ENCODE assay signal across 8 cellular contexts in the genomic region with DNA sequence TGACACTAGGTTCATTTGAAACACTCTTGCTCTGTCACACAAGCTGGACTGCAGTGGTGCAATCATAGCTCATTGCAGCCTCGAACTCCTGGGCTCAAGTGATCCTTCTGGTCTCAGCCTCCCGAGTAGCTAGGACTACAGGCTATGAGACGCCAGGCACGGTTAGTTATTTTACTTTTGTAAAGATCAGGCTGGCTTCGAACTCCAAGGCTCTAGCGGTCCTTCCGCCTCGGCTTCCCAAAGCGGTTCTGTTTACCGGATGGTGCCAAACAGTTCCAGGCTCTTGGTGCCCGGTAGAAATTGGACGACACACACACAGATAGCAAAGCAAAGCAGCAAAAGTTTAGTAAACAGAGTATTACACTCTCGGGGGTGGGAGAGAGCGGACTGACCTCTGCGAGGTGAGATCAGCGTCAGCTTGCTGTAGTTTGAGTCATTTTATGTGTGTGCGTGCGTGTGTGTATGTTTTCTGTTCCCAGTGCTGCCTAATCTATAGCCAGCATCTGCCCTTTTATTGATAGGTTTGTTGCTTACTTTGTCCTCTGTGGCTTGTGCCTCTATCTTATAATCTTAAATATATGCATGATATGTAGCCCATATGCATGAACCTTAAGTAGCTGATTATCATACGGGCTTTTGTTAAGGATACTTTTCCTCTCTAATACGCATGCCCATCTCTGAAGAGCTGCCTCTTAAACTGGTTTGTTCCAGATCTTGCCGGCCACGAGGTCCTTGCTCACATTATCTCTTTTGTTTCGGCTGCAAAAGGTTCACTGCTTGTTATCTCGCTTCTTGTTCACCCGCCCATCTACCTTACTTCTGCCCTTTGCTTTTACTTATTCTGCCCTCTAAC.
DNase-seq lines count a peak whose midpoint lies in the region; ATAC-seq and TF ChIP-seq lines count a peak whose summit lies in the region.

No MANE protein-coding gene starts in this region.

- DNase-seq in DMS 273 (lab: John Stamatoyannopoulos, UW; ENCODE audit: unreplicated experiment), result peak; percentile 93
- peak; percentile 61 to 85 (median 74) for DNase-seq in Peyer's patch
- peak; percentile 39 for DNase-seq in activated effector memory CD4-positive, alpha-beta T cell treated with Interleukin-2 at 50 U/mL for 16 hours
- peak; percentile 59 for DNase-seq in globus pallidus (ENCODE audit: low spot score)
- peak; percentile 12 for DNase-seq in occipital lobe (lab: John Stamatoyannopoulos, UW)
- DNase-seq in mesenteric fat pad (ENCODE audit: low spot score), result no peak

- peak; percentile 34 for ATAC-seq in GM21529 (IDR thresholded peaks at IDR 0.05; ENCODE audit: unreplicated experiment)

- no peaks in the 10 kb centered on the region for H3F3A ChIP-seq in Loucy (ENCODE audit: low read depth)

- H3K27me3 ChIP-seq in Loucy (ENCODE audit: insufficient read depth, low read length, poor library complexity, severe bottlenecking) (no peaks in the 10 kb centered on the region), Peyer's patch (no peaks in the 10 kb centered on the region)

- no peaks in the 10 kb centered on the region for H3K9me2 ChIP-seq in Loucy (replicated peaks; ENCODE audit: low read depth, low read length)

- H3K4me3 ChIP-seq in Loucy (ENCODE audit: low read length, poor library complexity, severe bottlenecking), result peak overlapping the region; percentile 82
- H3K4me3 ChIP-seq in Peyer's patch, result peak overlapping the region; percentile 63 to 75 (median 74)

- H3K36me3 ChIP-seq in Loucy (ENCODE audit: insufficient read depth, low read length) (no peaks in the 10 kb centered on the region), Peyer's patch (no peaks in the 10 kb centered on the region)

- H4K20me1 ChIP-seq in Loucy (ENCODE audit: insufficient read depth, low read length, poor library complexity, severe bottlenecking), result no peaks in the 10 kb centered on the region

- no peak overlapping the region for H2AFZ ChIP-seq in Loucy (ENCODE audit: low read length)

- peak overlapping the region; percentile 99 for H3K9ac ChIP-seq in Loucy (ENCODE audit: low read depth, low read length, poor library complexity, severe bottlenecking)

- peaks cover 49% of the 10 kb centered on the region for H3K4me1 ChIP-seq in Loucy (ENCODE audit: insufficient read depth, low read length, poor library complexity, severe bottlenecking)
- H3K4me1 ChIP-seq in Peyer's patch, result peaks cover 0 to 17% (median 5%) of the 10 kb centered on the region in 4 donors

- peak overlapping the region; percentile 96 to 98 (median 98) for H3K27ac ChIP-seq in Peyer's patch

- no peaks in the 10 kb centered on the region for H3K9me3 ChIP-seq in Loucy (ENCODE audit: insufficient read depth, low read depth, low read length)
- no peaks in the 10 kb centered on the region for H3K9me3 ChIP-seq in Peyer's patch

- peak; percentile 17 to 25 for TF ChIP-seq POLR2A in Peyer's patch (IDR thresholded peaks at IDR 0.05)

- H3K4me2 ChIP-seq in Loucy (ENCODE audit: low read depth, low read length, poor library complexity, severe bottlenecking), result peak overlapping the region; percentile 92

- TF ChIP-seq CTCF in Loucy (conservative IDR thresholded peaks at IDR 0.05; ENCODE audit: low read length) (no peak), Peyer's patch (IDR thresholded peaks at IDR 0.05) (no peak)

- peaks cover 37% of the 10 kb centered on the region for H3K79me2 ChIP-seq in Loucy (ENCODE audit: insufficient read depth, low read length)
